Comparison of ENCODE assay signal across 8 cellular contexts in genomic region chr5:891837-892389, GRCh38. TPM values are rescaled to one million over a fixed set of nuclear protein-coding genes. Genes with fewer than 3 reads are reported as not detected.
DNase-seq lines count a peak whose midpoint lies in the region; ATAC-seq and TF ChIP-seq lines count a peak whose summit lies in the region.

No MANE protein-coding gene starts in this region.

- DNase-seq in NOMO-1 (lab: John Stamatoyannopoulos, UW; ENCODE audit: unreplicated experiment in 2 of 2) (peak; percentile 48 to 50), NOMO-1 treated with dmso at 0.1 percent for 144 hours (lab: John Stamatoyannopoulos, UW; ENCODE audit: unreplicated experiment) (no peak), fibroblast of the aortic adventitia (ENCODE audit: low read depth) (peak; percentile 25), omental fat pad (ENCODE audit: low spot score) (no peak), SHP77 treated with DMSO at 0.1 percent for 48 hours (lab: John Stamatoyannopoulos, UW) (no peak)

- peak overlapping the region; percentile 95 for H3K27ac ChIP-seq in VCaP

- ATAC-seq in HG03196 (IDR thresholded peaks at IDR 0.05; ENCODE audit: unreplicated experiment) (peak; percentile 10), omental fat pad (ENCODE audit: low FRiP score) (peak; percentile 4), HG02798 (IDR thresholded peaks at IDR 0.05; ENCODE audit: poor library complexity, unreplicated experiment) (no peak)

- TF ChIP-seq CTCF in VCaP (conservative IDR thresholded peaks at IDR 0.05): no peak
- TF ChIP-seq CTCF in fibroblast of the aortic adventitia (IDR thresholded peaks at IDR 0.05; ENCODE audit: insufficient read depth, low read length): no peak
- no peak for TF ChIP-seq CTCF in omental fat pad (IDR thresholded peaks at IDR 0.05)

- H3K4me3 ChIP-seq in fibroblast of the aortic adventitia (ENCODE audit: low read depth, low read length): peak overlapping the region; percentile 98

RNA-seq across cellular contexts. Expression of gene BRD9, which starts 0.7 kb away (rescaled TPM):
- total RNA-seq in fibroblast of the aortic adventitia (ENCODE audit: low replicate concordance) (26.8 and 119 TPM in 2 replicates), omental fat pad (10 to 100 TPM; 24.0 to 53.2 (median 36.7) TPM)

RNA-seq across cellular contexts. Expression of gene TRIP13, which starts 0.8 kb away (rescaled TPM):
- total RNA-seq in fibroblast of the aortic adventitia (ENCODE audit: low replicate concordance): 4.4 and 32.5 TPM in 2 replicates
- 1 to 10 TPM in 1 of 4 donors, under 1 TPM in 3; 0.79 to 3.0 (median 0.93) TPM for total RNA-seq in omental fat pad

RNA-seq across cellular contexts. Expression of gene ZDHHC11, which starts 41.1 kb away (rescaled TPM):
- total RNA-seq in fibroblast of the aortic adventitia (ENCODE audit: low replicate concordance): 0.36 and 0.65 TPM in 2 replicates
- total RNA-seq in omental fat pad: 1 to 10 TPM; 2.4 to 5.8 (median 4.8) TPM

Comparison
In these comparisons a context has a peak if more than half of its experiments do, and no peak if none do; other contexts are left out.
1. DNase-seq: peak in NOMO-1 (2 of 2) and fibroblast of the aortic adventitia (single experiment); none in NOMO-1 treated with dmso at 0.1 percent for 144 hours (single experiment), omental fat pad (single experiment) and SHP77 treated with DMSO at 0.1 percent for 48 hours (single experiment).